In the genomic region with DNA sequence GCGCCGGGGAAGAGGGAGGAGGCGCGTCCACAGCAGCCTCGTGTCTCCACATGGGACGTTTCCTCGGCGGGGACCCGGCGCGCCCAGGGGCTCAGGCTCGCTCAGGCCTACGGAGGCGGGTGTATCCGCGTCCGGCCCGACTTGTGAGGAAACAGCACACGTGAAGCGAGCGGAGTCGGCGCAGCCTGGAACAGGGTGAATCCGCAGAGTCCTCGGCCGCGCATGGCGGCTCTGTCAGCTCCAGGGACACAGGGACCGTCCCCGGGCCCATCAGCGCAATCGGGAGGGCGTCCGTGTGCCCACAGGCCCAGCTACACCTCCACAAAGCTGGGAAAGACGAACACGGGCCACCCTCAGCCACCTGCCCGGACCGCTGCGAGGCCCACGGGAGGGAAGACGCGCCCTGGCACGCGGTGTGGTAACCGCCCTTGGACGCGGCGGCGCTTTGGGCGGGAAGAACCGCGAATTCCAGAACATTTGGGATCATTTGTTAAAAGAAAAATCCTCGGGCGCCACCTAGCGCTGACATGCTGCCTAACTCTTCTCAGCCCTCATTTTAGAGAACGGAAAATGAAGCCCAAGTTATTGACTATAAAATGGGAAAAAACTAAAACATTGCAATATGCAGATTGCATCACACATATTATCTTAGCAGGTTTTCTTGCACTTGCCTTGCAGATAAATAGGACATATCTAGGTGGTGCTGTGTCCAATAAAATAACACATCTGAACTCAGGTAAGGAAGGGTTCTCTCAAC, we compare ENCODE assay signal across 8 cellular contexts. TPM values are rescaled to one million over a fixed set of nuclear protein-coding genes. Genes with fewer than 3 reads are reported as not detected.
DNase-seq lines count a peak whose midpoint lies in the region; ATAC-seq and TF ChIP-seq lines count a peak whose summit lies in the region.

No MANE protein-coding gene starts in this region.

- peaks cover 0 to 15% of the 10 kb centered on the region in 2 donors for H3K27me3 ChIP-seq in left lung

- POLR2A ChIA-PET in activated B cell treated with CpG ODN at 0.5 μM for 24 hours (lab: Charles Lee) = no interaction called here

- H3K36me3 ChIP-seq in left lung = no peaks in the 10 kb centered on the region

- H3K27me3 Mint-ChIP-seq in activated B cell treated with CpG ODN at 0.5 μM for 24 hours (no peaks in the 10 kb centered on the region), chondrocyte (ENCODE audit: low read depth) (no peaks in the 10 kb centered on the region)

- H3K9me3 Mint-ChIP-seq in activated B cell treated with CpG ODN at 0.5 μM for 24 hours = no peaks in the 10 kb centered on the region
- H3K9me3 Mint-ChIP-seq in chondrocyte (ENCODE audit: low read depth) = peaks cover 4% of the 10 kb centered on the region

- H3K4me3 Mint-ChIP-seq in activated B cell treated with CpG ODN at 0.5 μM for 24 hours = peak overlapping the region; percentile 83
- H3K4me3 Mint-ChIP-seq in chondrocyte (ENCODE audit: unreplicated experiment) = no peak overlapping the region

- H3K4me1 Mint-ChIP-seq in activated B cell treated with CpG ODN at 0.5 μM for 24 hours (peaks cover 4% of the 10 kb centered on the region), chondrocyte (ENCODE audit: low read depth) (peaks cover 15% of the 10 kb centered on the region)

- peak overlapping the region; percentile 54 for H3K27ac Mint-ChIP-seq in activated B cell treated with CpG ODN at 0.5 μM for 24 hours
- H3K27ac Mint-ChIP-seq in chondrocyte (ENCODE audit: unreplicated experiment) = no peak overlapping the region

- no peak overlapping the region for H3K27ac ChIP-seq in left lung

- no peaks in the 10 kb centered on the region for H3K36me3 Mint-ChIP-seq in activated B cell treated with CpG ODN at 0.5 μM for 24 hours (ENCODE audit: low read depth)
- no peaks in the 10 kb centered on the region for H3K36me3 Mint-ChIP-seq in chondrocyte (ENCODE audit: low read depth)

- peak; percentile 55 for TF ChIP-seq CTCF in GM20000 (IDR thresholded peaks at IDR 0.05; ENCODE audit: extremely low read depth, missing control alignments)
- TF ChIP-seq CTCF in NB4 (IDR thresholded peaks at IDR 0.05; ENCODE audit: low read depth, low read length) = peak; percentile 80
- peak; percentile 77 for TF ChIP-seq CTCF in activated B cell treated with CpG ODN at 0.5 μM for 24 hours (IDR thresholded peaks at IDR 0.05)
- peak; percentile 98 for TF ChIP-seq CTCF in chondrocyte (IDR thresholded peaks at IDR 0.05)
- peak; percentile 80 to 89 for TF ChIP-seq CTCF in left lung (IDR thresholded peaks at IDR 0.05)

- no peaks in the 10 kb centered on the region for H3K9me3 ChIP-seq in left lung

- intact Hi-C loops in activated B cell treated with CpG ODN at 0.5 μM for 24 hours (cut with micrococcal nuclease) (loop anchor here (1.0 to 5.0 kb wide), 4 partner anchors 108 to 910 kb away; a partner anchor contains a TSS), left lung (cut with DNase I) (no loop called here)

- H3K4me1 ChIP-seq in left lung = peaks cover 4 to 10% of the 10 kb centered on the region in 2 donors

- TF ChIP-seq POLR2A in NB4 (IDR thresholded peaks at IDR 0.05; ENCODE audit: extremely low read depth, insufficient read length) = no peak

- no peak overlapping the region for H3K4me3 ChIP-seq in NB4 (ENCODE audit: low read depth, low read length)
- H3K4me3 ChIP-seq in left lung = peak overlapping the region; percentile 26 to 29

- ATAC-seq in activated B cell treated with CpG ODN at 0.5 μM for 24 hours (ENCODE audit: low read depth) = peak; percentile 71
- ATAC-seq in left lung = peak; percentile 92
- no peak for ATAC-seq in HG02981 (IDR thresholded peaks at IDR 0.05; ENCODE audit: unreplicated experiment)

- DNase-seq in CD1c-positive myeloid dendritic cell (ENCODE audit: extremely low spot score) (peak; percentile 66), GM20000 (ENCODE audit: low spot score) (peak; percentile 82), NB4 (ENCODE audit: low read depth) (peak; percentile 58), activated B cell treated with CpG ODN at 0.5 μM for 24 hours (peak; percentile 54), chondrocyte (ENCODE audit: low spot score) (peak; percentile 86), left lung (peak; percentile 67 to 84)
- DNase-seq in stimulated activated CD4-positive, alpha-beta T cell treated with anti-CD3 and anti-CD28 coated beads, Interleukin-2, amount 100 ng/mL, for 48 hours = peak; percentile 47 to 50

- CTCF ChIA-PET in activated B cell treated with CpG ODN at 0.5 μM for 24 hours (lab: Charles Lee) = interaction anchor here (0.6 to 5.2 kb wide), 11 partner anchors 10 to 484 kb away, joined by 3 to 42 read pairs (median 3); no protein-coding TSS in a partner anchor

RNA-seq across cellular contexts. Expression of a gene that starts 40.4 kb away (rescaled TPM):
- total RNA-seq in activated B cell treated with CpG ODN at 0.5 μM for 24 hours (30.8 and 34.6 TPM in 2 replicates), chondrocyte (25.5 to 33.9 TPM (median 28.8 TPM) in 3 replicates), left lung (10 to 100 TPM; 16.9 to 27.3 TPM)
